Comparison of ENCODE assay signal across 20 cellular contexts in genomic region chr11:117936973-117937372, GRCh38. TPM values are rescaled to one million over a fixed set of nuclear protein-coding genes. Genes with fewer than 3 reads are reported as not detected.
A peak's percentile ranks its signal among the peaks of the same experiment; 100 is the strongest.
DNase-seq lines count a peak whose midpoint lies in the region; FAIRE-seq and TF ChIP-seq lines count a peak whose summit lies in the region.
"Had no signal": no experiment of that assay in that cellular context is flagged by ENCODE, and none has a peak within 500 bp of the region (broad histone marks: within the 10 kb centered on the region; RNA-seq: fewer than 3 reads in every experiment).

No MANE protein-coding gene starts in this region.

- H3K9me3 ChIP-seq in OCI-LY7 (ENCODE audit: low read length) (no peaks in the 10 kb centered on the region), small intestine (ENCODE audit: control insufficient read depth, low read depth) (no peaks in the 10 kb centered on the region)
- H3K9me3 ChIP-seq: A549, Caco-2, Peyer's patch had no signal

- POLR2A ChIA-PET in OCI-LY7 (lab: Charles Lee): interaction anchor here (0.7 to 1.1 kb wide), 2 partner anchors 15 to 33 kb away, joined by 3 read pairs; no protein-coding TSS in a partner anchor

- H3K36me3 ChIP-seq in OCI-LY7 (ENCODE audit: insufficient read depth, low read length) (no peaks in the 10 kb centered on the region), small intestine (ENCODE audit: control insufficient read depth in 2 of 2, insufficient read depth in 2 of 2, low read length in 2 of 2) (no peaks in the 10 kb centered on the region)
- H3K36me3 ChIP-seq: Peyer's patch had no signal

- H2AFZ ChIP-seq in OCI-LY7 (ENCODE audit: low read length): no peak overlapping the region

- no peaks in the 10 kb centered on the region for H3K9me2 ChIP-seq in OCI-LY7 (ENCODE audit: insufficient read depth, low read length)

- no peak overlapping the region for H3K4me3 ChIP-seq in OCI-LY7 (ENCODE audit: low read depth, low read length, poor library complexity, severe bottlenecking)
- H3K4me3 ChIP-seq in small intestine (ENCODE audit: low read depth in 1 of 2, low read length in 2 of 2): no peak overlapping the region
- H3K4me3 ChIP-seq: A549, Peyer's patch had no signal

- H3K27me3 ChIP-seq in small intestine (ENCODE audit: control insufficient read depth in 2 of 2, insufficient read depth in 2 of 2, low read length in 2 of 2): no peaks in the 10 kb centered on the region
- H3K27me3 ChIP-seq: Peyer's patch had no signal

- no TSS peak for BruUV-seq in OCI-LY7 (replicated peaks; lab: Mats Ljungman, UMichigan)

- FAIRE-seq in small intestine (lab: Jason Lieb, UNC): no peak
- FAIRE-seq: A549 had no signal

- H3K79me2 ChIP-seq in OCI-LY7 (ENCODE audit: insufficient read depth, low read depth, low read length): no peaks in the 10 kb centered on the region

- TF ChIP-seq CTCF in OCI-LY7 (conservative IDR thresholded peaks at IDR 0.05; ENCODE audit: low read length): no peak

- 26 to 63% (median 37%) methylated on average over 6 of the region's 6 CpGs for WGBS in small intestine, 3 donors

- no peak overlapping the region for H3K27ac ChIP-seq in OCI-LY7 (ENCODE audit: low read depth, low read length, poor library complexity, severe bottlenecking)
- no peak overlapping the region for H3K27ac ChIP-seq in small intestine (ENCODE audit: low read depth in 1 of 2, low read length in 1 of 2)
- H3K27ac ChIP-seq: A549, C4-2B, Peyer's patch had no signal

- CTCF ChIA-PET in OCI-LY7 (lab: Charles Lee; ENCODE audit: unreplicated experiment): interaction anchor here (3.0 kb wide), 1 partner anchor 10 kb away, joined by 12 read pairs; no protein-coding TSS in a partner anchor

- H3K4me2 ChIP-seq in OCI-LY7 (ENCODE audit: low read length): 0 out of 2 replicates have a peak overlapping the region, but pooled peaks have one; percentile 9
- H3K4me2 ChIP-seq: A549 had no signal

- no peaks in the 10 kb centered on the region for H4K20me1 ChIP-seq in OCI-LY7 (ENCODE audit: insufficient read depth, low read length)

- intact Hi-C loops in OCI-LY7 (cut with micrococcal nuclease; ENCODE audit: unreplicated experiment): no loop called here

- H3K4me1 ChIP-seq in OCI-LY7 (ENCODE audit: insufficient read depth, low read length, poor library complexity, severe bottlenecking) (peaks cover 3% of the 10 kb centered on the region), small intestine (ENCODE audit: control insufficient read depth in 2 of 2, insufficient read depth in 1 of 2, low read depth in 1 of 2, low read length in 1 of 2) (no peaks in the 10 kb centered on the region)
- H3K4me1 ChIP-seq: A549, Peyer's patch had no signal

- peak; percentile 33 for DNase-seq in NCI-H2171 treated with DMSO at 0.1 percent for 48 hours (lab: John Stamatoyannopoulos, UW)
- no peak for DNase-seq in NCI-H2171 (lab: John Stamatoyannopoulos, UW)
- peak; percentile 87 for DNase-seq in DMS53 (lab: John Stamatoyannopoulos, UW)
- peak; percentile 39 for DNase-seq in NCI-H1417 treated with DMSO at 0.1 percent for 48 hours (lab: John Stamatoyannopoulos, UW)
- DNase-seq in OCI-LY7 (ENCODE audit: low spot score): peak; percentile 27
- no peak for DNase-seq in small intestine
- DNase-seq in OCI-M1 (lab: John Stamatoyannopoulos, UW): no peak
- no peak for DNase-seq in midbrain (lab: John Stamatoyannopoulos, UW)
- DNase-seq: Caco-2, DND-41, HFFc6, KBM-7, NCI-H1048, NCI-H1930, SIG-M5, T-helper 2 cell had no signal

RNA-seq across cellular contexts. Expression of gene TMPRSS13, which starts 7.8 kb away (rescaled TPM):
- total RNA-seq in OCI-LY7 (2014; rRNA removed; shearing (Covaris generic)): 0.33 and 0.79 TPM in 2 replicates
- 0.85 and 1.1 TPM in 2 replicates for total RNA-seq in OCI-LY7 (2022)
- under 1 TPM in 1 of 3 donors, not detected in 2; 0.18 TPM for polyA plus RNA-seq in small intestine
- total RNA-seq: HFFc6, NCI-H460, Peyer's patch had no signal
- polyA plus RNA-seq: A549 had no signal

RNA-seq across cellular contexts. Expression of gene IL10RA, which starts 49.2 kb away (rescaled TPM):
- 8.2 and 15.7 TPM in 2 replicates for total RNA-seq in OCI-LY7 (2014; rRNA removed; shearing (Covaris generic))
- 18.3 and 25.2 TPM in 2 replicates for total RNA-seq in OCI-LY7 (2022)
- polyA plus RNA-seq in small intestine: 1 to 10 TPM; 1.1 to 9.3 (median 4.3) TPM
- total RNA-seq: HFFc6 had no signal

Comparison
In these comparisons a context has a peak if more than half of its experiments do, and no peak if none do; other contexts are left out.
1. DNase-seq: peak in NCI-H2171 treated with DMSO at 0.1 percent for 48 hours (single experiment), DMS53 (single experiment), NCI-H1417 treated with DMSO at 0.1 percent for 48 hours (single experiment) and OCI-LY7 (single experiment); none in NCI-H2171 (single experiment), small intestine (single experiment), OCI-M1 (single experiment) and midbrain (single experiment).